ENCODE assay signal across 8 cellular contexts in the genomic region with DNA sequence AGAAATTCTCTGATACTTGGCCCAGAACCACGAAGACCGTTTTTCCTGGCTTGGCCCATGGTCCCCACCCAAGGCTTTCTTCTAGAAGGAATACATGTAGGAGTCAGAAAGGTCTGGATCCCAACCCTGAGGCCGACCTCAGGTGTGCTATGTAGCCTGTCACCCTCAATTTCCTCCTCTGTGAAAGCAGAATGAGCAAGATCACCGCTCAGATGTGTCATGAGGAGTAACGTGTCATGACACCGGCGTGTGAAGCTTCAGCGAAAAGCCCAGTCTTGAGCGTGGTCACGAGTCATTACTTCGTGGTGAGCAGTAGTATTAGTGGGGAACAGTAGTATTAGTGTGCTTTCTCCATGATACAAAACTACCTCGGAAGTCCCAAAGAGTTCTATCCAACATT.
DNase-seq lines count a peak whose midpoint lies in the region; ATAC-seq and TF ChIP-seq lines count a peak whose summit lies in the region.

No MANE protein-coding gene starts in this region.

- H3K4me2 ChIP-seq in SK-N-SH, result no peak overlapping the region

- no peak for TF ChIP-seq CTCF in SK-N-SH (IDR thresholded peaks at IDR 0.05)

- no peak overlapping the region for H2AFZ ChIP-seq in SK-N-SH (ENCODE audit: low read depth)

- H4K20me1 ChIP-seq in SK-N-SH (ENCODE audit: insufficient read depth), result no peaks in the 10 kb centered on the region

- H3F3A ChIP-seq in SK-N-SH (replicated peaks; ENCODE audit: insufficient read depth), result peaks cover 2% of the 10 kb centered on the region

- no peaks in the 10 kb centered on the region for H3K79me2 ChIP-seq in SK-N-SH (ENCODE audit: insufficient read depth)

- POLR2A ChIA-PET in SK-N-SH (lab: Yijun Ruan, JAX), result no interaction called here

- 81% methylated on average over 12 of the region's 12 CpGs for WGBS in SK-N-SH (ENCODE audit: low lambda C conversion rate)

- TF ChIP-seq EP300 in SK-N-SH (IDR thresholded peaks at IDR 0.05; ENCODE audit: borderline replicate concordance in 1 of 2, low read depth in 1 of 2, low read length in 1 of 2), result no peak

- H3K9me3 ChIP-seq in SK-N-SH, result no peaks in the 10 kb centered on the region

- ATAC-seq in SK-N-SH treated with all-trans-retinoic acid at 6 μM for 48 hours (no peak), HG02798 (IDR thresholded peaks at IDR 0.05; ENCODE audit: poor library complexity, unreplicated experiment) (peak; percentile 44), GM19467 (IDR thresholded peaks at IDR 0.05; ENCODE audit: unreplicated experiment) (no peak)

- DNase-seq in SK-N-SH (no peak), ureter (ENCODE audit: low spot score) (no peak), KBM-7 (no peak)
- peak; percentile 56 for DNase-seq in activated naive CD4-positive, alpha-beta T cell treated with anti-CD3 and anti-CD28 coated beads, Interleukin-2, amount 50 U/mL, for 16 hours
- peak; percentile 56 to 63 for DNase-seq in stimulated activated CD4-positive, alpha-beta T cell treated with anti-CD3 and anti-CD28 coated beads, Interleukin-4, amount 100 ng/mL, for 48 hours (ENCODE audit: low read depth in 2 of 2)

- no peaks in the 10 kb centered on the region for H3K9me2 ChIP-seq in SK-N-SH

- no peaks in the 10 kb centered on the region; a peak in 1 of 4 replicates for H3K4me1 ChIP-seq in SK-N-SH (ENCODE audit: control insufficient read depth in 1 of 2, insufficient read depth in 2 of 2, low read depth in 1 of 2, low read length in 1 of 2)

- TF ChIP-seq RAD21 in SK-N-SH (IDR thresholded peaks at IDR 0.05; ENCODE audit: low read length), result no peak

- in situ Hi-C loops in KBM-7 (cut with MboI; ENCODE audit: low pct_unique_long_range_greater_than_20kb, low sequenced_read_pairs), result no loop called here

- no peaks in the 10 kb centered on the region for H3K27me3 ChIP-seq in SK-N-SH (ENCODE audit: insufficient read depth)

- no peaks in the 10 kb centered on the region for H3K36me3 ChIP-seq in SK-N-SH (replicated peaks in 1 of 2; ENCODE audit: control insufficient read depth in 1 of 2, insufficient read depth in 2 of 2, low read length in 1 of 2)

- no peak overlapping the region for H3K27ac ChIP-seq in SK-N-SH (ENCODE audit: low read depth in 2 of 2, low read length in 1 of 2)

- H3K4me3 ChIP-seq in SK-N-SH (ENCODE audit: low read depth in 2 of 2, low read length in 1 of 2), result no peak overlapping the region

- H3K9ac ChIP-seq in SK-N-SH, result no peak overlapping the region

- CTCF ChIA-PET in SK-N-SH (lab: Yijun Ruan, JAX), result no interaction called here

TF ChIP-seq in SK-N-SH, 30 proteins besides CTCF, POLR2A, EP300 and RAD21:
- TF ChIP-seq RCOR1 (IDR thresholded peaks at IDR 0.05; ENCODE audit: low read length) (no peak), CHD2 (IDR thresholded peaks at IDR 0.05; ENCODE audit: low read length, partially characterized antibody) (no peak), FOXJ3 (CRISPR knock-in tag; IDR thresholded peaks at IDR 0.05) (no peak)
- TF ChIP-seq, protein P1, sequence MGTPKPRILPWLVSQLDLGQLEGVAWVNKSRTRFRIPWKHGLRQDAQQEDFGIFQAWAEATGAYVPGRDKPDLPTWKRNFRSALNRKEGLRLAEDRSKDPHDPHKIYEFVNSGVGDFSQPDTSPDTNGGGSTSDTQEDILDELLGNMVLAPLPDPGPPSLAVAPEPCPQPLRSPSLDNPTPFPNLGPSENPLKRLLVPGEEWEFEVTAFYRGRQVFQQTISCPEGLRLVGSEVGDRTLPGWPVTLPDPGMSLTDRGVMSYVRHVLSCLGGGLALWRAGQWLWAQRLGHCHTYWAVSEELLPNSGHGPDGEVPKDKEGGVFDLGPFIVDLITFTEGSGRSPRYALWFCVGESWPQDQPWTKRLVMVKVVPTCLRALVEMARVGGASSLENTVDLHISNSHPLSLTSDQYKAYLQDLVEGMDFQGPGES (IDR thresholded peaks at IDR 0.05; ENCODE audit: low read depth, low read length), result no peak
- TF ChIP-seq, protein P2, sequence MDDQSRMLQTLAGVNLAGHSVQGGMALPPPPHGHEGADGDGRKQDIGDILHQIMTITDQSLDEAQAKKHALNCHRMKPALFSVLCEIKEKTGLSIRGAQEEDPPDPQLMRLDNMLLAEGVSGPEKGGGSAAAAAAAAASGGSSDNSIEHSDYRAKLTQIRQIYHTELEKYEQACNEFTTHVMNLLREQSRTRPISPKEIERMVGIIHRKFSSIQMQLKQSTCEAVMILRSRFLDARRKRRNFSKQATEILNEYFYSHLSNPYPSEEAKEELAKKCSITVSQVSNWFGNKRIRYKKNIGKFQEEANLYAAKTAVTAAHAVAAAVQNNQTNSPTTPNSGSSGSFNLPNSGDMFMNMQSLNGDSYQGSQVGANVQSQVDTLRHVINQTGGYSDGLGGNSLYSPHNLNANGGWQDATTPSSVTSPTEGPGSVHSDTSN (IDR thresholded peaks at IDR 0.05), result 0 out of 2 replicates have a peak, but pooled peaks have one; percentile 24

TF ChIP-seq in SK-N-SH treated with all-trans-retinoic acid at 6 μM for 48 hours, 23 proteins besides CTCF, POLR2A, EP300 and RAD21:
- TF ChIP-seq TOX (CRISPR knock-in tag; IDR thresholded peaks at IDR 0.05; ENCODE audit: borderline replicate concordance) (no peak), ESRRG (CRISPR knock-in tag; IDR thresholded peaks at IDR 0.05) (no peak), ZC3H10 (CRISPR knock-in tag; IDR thresholded peaks at IDR 0.05) (no peak)
- TF ChIP-seq, protein P3, sequence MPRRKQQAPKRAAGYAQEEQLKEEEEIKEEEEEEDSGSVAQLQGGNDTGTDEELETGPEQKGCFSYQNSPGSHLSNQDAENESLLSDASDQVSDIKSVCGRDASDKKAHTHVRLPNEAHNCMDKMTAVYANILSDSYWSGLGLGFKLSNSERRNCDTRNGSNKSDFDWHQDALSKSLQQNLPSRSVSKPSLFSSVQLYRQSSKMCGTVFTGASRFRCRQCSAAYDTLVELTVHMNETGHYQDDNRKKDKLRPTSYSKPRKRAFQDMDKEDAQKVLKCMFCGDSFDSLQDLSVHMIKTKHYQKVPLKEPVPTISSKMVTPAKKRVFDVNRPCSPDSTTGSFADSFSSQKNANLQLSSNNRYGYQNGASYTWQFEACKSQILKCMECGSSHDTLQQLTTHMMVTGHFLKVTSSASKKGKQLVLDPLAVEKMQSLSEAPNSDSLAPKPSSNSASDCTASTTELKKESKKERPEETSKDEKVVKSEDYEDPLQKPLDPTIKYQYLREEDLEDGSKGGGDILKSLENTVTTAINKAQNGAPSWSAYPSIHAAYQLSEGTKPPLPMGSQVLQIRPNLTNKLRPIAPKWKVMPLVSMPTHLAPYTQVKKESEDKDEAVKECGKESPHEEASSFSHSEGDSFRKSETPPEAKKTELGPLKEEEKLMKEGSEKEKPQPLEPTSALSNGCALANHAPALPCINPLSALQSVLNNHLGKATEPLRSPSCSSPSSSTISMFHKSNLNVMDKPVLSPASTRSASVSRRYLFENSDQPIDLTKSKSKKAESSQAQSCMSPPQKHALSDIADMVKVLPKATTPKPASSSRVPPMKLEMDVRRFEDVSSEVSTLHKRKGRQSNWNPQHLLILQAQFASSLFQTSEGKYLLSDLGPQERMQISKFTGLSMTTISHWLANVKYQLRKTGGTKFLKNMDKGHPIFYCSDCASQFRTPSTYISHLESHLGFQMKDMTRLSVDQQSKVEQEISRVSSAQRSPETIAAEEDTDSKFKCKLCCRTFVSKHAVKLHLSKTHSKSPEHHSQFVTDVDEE (CRISPR knock-in tag; IDR thresholded peaks at IDR 0.05), result no peak
TF ChIP-seq in SK-N-SH treated with all-trans-retinoic acid at 6 μM for 48 hours: peak in this region for 0.

Comparison
In these comparisons a context has a peak if more than half of its experiments do, and no peak if none do; other contexts are left out.
1. DNase-seq: peak in activated naive CD4-positive, alpha-beta T cell treated with anti-CD3 and anti-CD28 coated beads, Interleukin-2, amount 50 U/mL, for 16 hours (single experiment) and stimulated activated CD4-positive, alpha-beta T cell treated with anti-CD3 and anti-CD28 coated beads, Interleukin-4, amount 100 ng/mL, for 48 hours (2 of 2); none in SK-N-SH (single experiment), ureter (single experiment) and KBM-7 (single experiment).